Comparison of ENCODE assay signal across 8 cellular contexts in the genomic region with DNA sequence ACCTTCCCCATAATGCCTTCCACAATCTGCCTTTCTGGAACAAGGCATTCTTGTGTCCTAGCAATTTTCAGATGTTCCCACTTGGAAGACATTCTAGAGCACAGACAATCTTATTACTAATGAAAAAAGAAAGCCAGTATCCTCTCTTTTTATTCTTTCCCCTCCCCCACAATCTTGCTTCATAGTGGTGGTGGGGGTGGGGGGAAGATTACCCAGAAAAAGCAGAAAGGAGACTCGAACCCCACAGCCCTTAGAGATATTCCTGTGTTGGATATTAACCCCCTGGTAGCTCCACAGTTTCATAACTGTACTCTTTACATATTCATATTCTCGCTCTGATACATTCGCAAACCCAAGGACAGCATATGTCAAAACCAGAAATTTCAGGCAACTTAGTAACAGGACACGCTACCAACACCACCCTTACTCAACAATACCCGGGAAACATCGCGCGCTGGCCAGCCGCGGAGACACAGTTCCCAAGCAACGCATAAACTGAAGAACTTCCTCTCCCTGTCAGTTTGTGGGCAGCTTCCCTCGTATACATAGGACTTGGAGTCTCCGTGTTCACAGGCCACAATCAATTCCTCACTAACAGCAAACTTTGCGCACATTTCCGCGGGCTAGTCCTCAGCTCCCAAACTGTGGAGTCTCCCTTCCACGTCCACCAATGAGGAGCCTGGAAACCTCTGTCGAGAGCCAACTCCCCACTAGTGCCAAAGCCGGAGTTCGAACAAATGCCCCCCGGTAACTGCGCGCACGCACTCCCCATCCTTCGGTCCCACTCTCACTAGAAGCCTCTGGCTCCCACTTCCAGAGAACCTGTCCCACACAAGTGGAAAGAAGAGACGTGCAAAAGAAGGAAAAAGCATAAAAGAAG. TPM values are rescaled to one million over a fixed set of nuclear protein-coding genes. Genes with fewer than 3 reads are reported as not detected.
A peak's percentile ranks its signal among the peaks of the same experiment; 100 is the strongest.
DNase-seq lines count a peak whose midpoint lies in the region; ATAC-seq lines count a peak whose summit lies in the region.

No MANE protein-coding gene starts in this region.

- peak overlapping the region; percentile 97 for H3K27ac Mint-ChIP-seq in natural killer cell treated with Interleukin-12 subunit alpha and Interleukin-12 subunit beta and Interleukin-15 and Interleukin-18, amount 100 ng/mL, for 72 hours

- peak overlapping the region; percentile 97 for H3K4me3 Mint-ChIP-seq in natural killer cell treated with Interleukin-12 subunit alpha and Interleukin-12 subunit beta and Interleukin-15 and Interleukin-18, amount 100 ng/mL, for 72 hours

- peak; percentile 0 for ATAC-seq in GM21381 (IDR thresholded peaks at IDR 0.05; ENCODE audit: unreplicated experiment)
- peak; percentile 11 to 17 for ATAC-seq in natural killer cell treated with Interleukin-12 subunit alpha and Interleukin-12 subunit beta and Interleukin-15 and Interleukin-18, amount 100 ng/mL, for 72 hours
- ATAC-seq in GM19351 (IDR thresholded peaks at IDR 0.05; ENCODE audit: unreplicated experiment) = no peak

- H3K9me3 Mint-ChIP-seq in natural killer cell treated with Interleukin-12 subunit alpha and Interleukin-12 subunit beta and Interleukin-15 and Interleukin-18, amount 100 ng/mL, for 72 hours = no peaks in the 10 kb centered on the region

- peaks cover 21 to 29% of the 10 kb centered on the region in 2 donors for H3K27me3 Mint-ChIP-seq in natural killer cell treated with Interleukin-12 subunit alpha and Interleukin-12 subunit beta and Interleukin-15 and Interleukin-18, amount 100 ng/mL, for 72 hours

- H3K4me1 Mint-ChIP-seq in natural killer cell treated with Interleukin-12 subunit alpha and Interleukin-12 subunit beta and Interleukin-15 and Interleukin-18, amount 100 ng/mL, for 72 hours (ENCODE audit: low read depth in 2 of 2) = peaks cover 51 to 56% of the 10 kb centered on the region in 2 donors

- peaks cover 10% of the 10 kb centered on the region for H3K36me3 Mint-ChIP-seq in natural killer cell treated with Interleukin-12 subunit alpha and Interleukin-12 subunit beta and Interleukin-15 and Interleukin-18, amount 100 ng/mL, for 72 hours

- DNase-seq in C1 segment of cervical spinal cord (lab: John Stamatoyannopoulos, UW) (peak in 9 of 14 donors; percentile 39 to 83 (median 63)), NCI-H345 treated with DMSO at 0.1 percent for 48 hours (lab: John Stamatoyannopoulos, UW; ENCODE audit: unreplicated experiment) (peak; percentile 41), fibroblast of the conjunctiva (ENCODE audit: low read depth) (peak; percentile 51), NK-92 (lab: John Stamatoyannopoulos, UW; ENCODE audit: unreplicated experiment) (no peak)
- peak; percentile 70 to 71 for DNase-seq in activated T-cell treated with anti-CD3 and anti-CD28 coated beads, Interleukin-2, amount 50 U/mL, for 48 hours
- peak; percentile 67 for DNase-seq in natural killer cell treated with Interleukin-12 subunit alpha and Interleukin-12 subunit beta and Interleukin-15 and Interleukin-18, amount 100 ng/mL, for 72 hours (ENCODE audit: low spot score)

RNA-seq across cellular contexts. Expression of a gene that starts 0.7 kb away (rescaled TPM):
- 1 to 10 TPM; 2.7 to 4.2 TPM for total RNA-seq in natural killer cell treated with Interleukin-12 subunit alpha and Interleukin-12 subunit beta and Interleukin-15 and Interleukin-18, amount 100 ng/mL, for 72 hours
